In the genomic region with DNA sequence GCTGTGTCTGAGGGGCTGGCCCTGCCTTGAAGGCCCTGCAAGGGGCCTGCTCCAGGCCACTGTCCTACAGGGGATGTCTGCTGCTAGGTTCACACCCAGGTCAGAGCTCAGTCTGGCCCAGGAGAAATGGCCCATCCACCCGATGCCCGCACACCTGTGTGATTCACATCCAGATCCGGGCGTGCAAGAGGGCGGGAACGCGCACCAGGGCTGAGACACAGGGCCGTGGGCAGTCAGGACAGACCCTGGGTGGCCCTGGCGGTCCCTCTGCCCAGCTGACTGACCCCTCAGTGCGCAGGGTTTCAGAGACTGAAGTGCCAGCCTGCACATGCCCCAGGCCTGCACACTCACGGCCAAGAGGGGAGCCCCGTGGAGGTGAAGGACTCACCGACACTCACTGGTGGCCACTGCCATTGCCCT, we compare ENCODE assay signal across 18 cellular contexts.
DNase-seq lines count a peak whose midpoint lies in the region; ATAC-seq and TF ChIP-seq lines count a peak whose summit lies in the region.
"Had no signal": no experiment of that assay in that cellular context is flagged by ENCODE, and none has a peak within 500 bp of the region (broad histone marks: within the 10 kb centered on the region; RNA-seq: fewer than 3 reads in every experiment).

No MANE protein-coding gene starts in this region.

- H3K36me3 ChIP-seq in rectal smooth muscle tissue (ENCODE audit: control insufficient read depth, insufficient read depth, low read length) = peaks cover 7% of the 10 kb centered on the region

- H3K27me3 ChIP-seq in rectal smooth muscle tissue (ENCODE audit: control insufficient read depth, insufficient read depth, low read length) = no peaks in the 10 kb centered on the region

- POLR2A ChIA-PET in RWPE1 (lab: Yijun Ruan, JAX; ENCODE audit: low non-redundant PET) = no interaction called here

- TF ChIP-seq CTCF in RWPE1 (conservative IDR thresholded peaks at IDR 0.05; ENCODE audit: low read depth) = no peak

- ATAC-seq in effector memory CD8-positive, alpha-beta T cell (replicated peaks) = no peak
- ATAC-seq: Panc1 had no signal

- peaks cover 23 to 51% of the 10 kb centered on the region in 2 donors for H3K4me1 Mint-ChIP-seq in effector memory CD8-positive, alpha-beta T cell (ENCODE audit: low read depth in 2 of 2)

- no peaks in the 10 kb centered on the region for H3K9me3 Mint-ChIP-seq in effector memory CD8-positive, alpha-beta T cell
- H3K9me3 Mint-ChIP-seq: activated naive CD4-positive, alpha-beta T cell treated with anti-CD3 and anti-CD28 coated beads, Interleukin-2, amount 50 U/mL, for 24 hours had no signal

- H3K36me3 Mint-ChIP-seq in effector memory CD8-positive, alpha-beta T cell (ENCODE audit: insufficient read depth) = peaks cover 8% of the 10 kb centered on the region
- H3K36me3 Mint-ChIP-seq: activated naive CD4-positive, alpha-beta T cell treated with anti-CD3 and anti-CD28 coated beads, Interleukin-2, amount 50 U/mL, for 24 hours had no signal

- no peaks in the 10 kb centered on the region for H3K27me3 Mint-ChIP-seq in effector memory CD8-positive, alpha-beta T cell
- H3K27me3 Mint-ChIP-seq: activated naive CD4-positive, alpha-beta T cell treated with anti-CD3 and anti-CD28 coated beads, Interleukin-2, amount 50 U/mL, for 24 hours had no signal

- H3K9ac ChIP-seq in rectal smooth muscle tissue (ENCODE audit: low read length) = no peak overlapping the region

- H3K4me3 Mint-ChIP-seq in effector memory CD8-positive, alpha-beta T cell = no peak overlapping the region
- H3K4me3 Mint-ChIP-seq: activated naive CD4-positive, alpha-beta T cell treated with anti-CD3 and anti-CD28 coated beads, Interleukin-2, amount 50 U/mL, for 24 hours had no signal

- CTCF ChIA-PET in RWPE1 (lab: Yijun Ruan, JAX) = interaction anchor here (1.1 kb wide), 1 partner anchor 9 kb away, joined by 4 read pairs; no protein-coding TSS in a partner anchor

- H3K27ac ChIP-seq in RWPE1 = peak overlapping the region; percentile 44
- H3K27ac ChIP-seq in rectal smooth muscle tissue (ENCODE audit: low read depth, low read length) = no peak overlapping the region
- H3K27ac ChIP-seq: SK-N-MC had no signal

- peak overlapping the region in 1 of 2 donors; percentile 61 for H3K27ac Mint-ChIP-seq in effector memory CD8-positive, alpha-beta T cell
- H3K27ac Mint-ChIP-seq: activated naive CD4-positive, alpha-beta T cell treated with anti-CD3 and anti-CD28 coated beads, Interleukin-2, amount 50 U/mL, for 24 hours had no signal

- peaks cover 18% of the 10 kb centered on the region for H3K4me1 ChIP-seq in rectal smooth muscle tissue (ENCODE audit: control insufficient read depth, insufficient read depth, low read length)

- DNase-seq in 8988T (peak; percentile 6), RWPE1 (ENCODE audit: low spot score) (no peak), islet precursor cell (peak; percentile 39), pons (ENCODE audit: low spot score) (no peak), AML-193 (lab: John Stamatoyannopoulos, UW) (no peak), glomerular visceral epithelial cell (ENCODE audit: extremely low spot score) (no peak)
- no peak for DNase-seq in effector memory CD8-positive, alpha-beta T cell
- DNase-seq: COR-L47; effector CD8-positive, alpha-beta T cell; EL; NCI-H1436 treated with DMSO at 0.1 percent for 48 hours; NCI-H82; nucleus accumbens; small intestine had no signal

- peak overlapping the region; percentile 3 for H3K4me3 ChIP-seq in rectal smooth muscle tissue (ENCODE audit: low read length)
- H3K4me3 ChIP-seq: SK-N-MC had no signal

Comparison
In these comparisons a context has a peak if more than half of its experiments do, and no peak if none do; other contexts are left out.
1. DNase-seq: peak in 8988T (single experiment) and islet precursor cell (single experiment); none in RWPE1 (single experiment), pons (single experiment), AML-193 (0 of 2), glomerular visceral epithelial cell (single experiment) and effector memory CD8-positive, alpha-beta T cell (0 of 3).